ENCODE assay signal across 29 cellular contexts in the genomic region with DNA sequence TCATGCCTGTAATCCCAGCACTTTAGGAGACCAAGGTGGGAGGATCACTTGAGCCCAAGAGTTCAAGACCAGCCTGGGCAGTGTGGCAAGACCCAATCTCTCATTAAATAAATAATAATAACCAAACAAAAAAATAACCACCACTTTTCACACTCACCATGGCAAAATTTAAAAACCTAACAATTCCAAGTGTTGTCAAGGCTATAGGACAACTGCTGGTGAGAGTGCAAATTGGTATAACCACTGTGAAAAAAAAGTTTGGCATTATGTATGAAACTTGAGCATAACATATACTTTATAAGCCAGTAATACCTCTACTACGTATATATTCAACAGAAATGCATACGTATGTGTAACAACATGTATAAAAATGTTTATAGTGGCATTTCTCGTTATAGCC.
"Had no signal": no experiment of that assay in that cellular context is flagged by ENCODE, and none has a peak within 500 bp of the region (broad histone marks: within the 10 kb centered on the region; RNA-seq: fewer than 3 reads in every experiment).

No MANE protein-coding gene starts in this region.

- FAIRE-seq: islet of Langerhans, kidney, pancreas, small intestine had no signal

- H3K27ac ChIP-seq: left lung, pancreas, prostate gland, sigmoid colon, spleen, suprapubic skin, thoracic aorta, tibial artery, uterus had no signal

- ATAC-seq: left colon; left lung; mucosa of descending colon; naive thymus-derived CD4-positive, alpha-beta T cell; natural killer cell treated with Interleukin-12 subunit alpha and Interleukin-12 subunit beta and Interleukin-15 and Interleukin-18, amount 100 ng/mL, for 72 hours; pancreas; right cardiac atrium; stimulated activated effector memory CD8-positive, alpha-beta T cell treated with anti-CD3 and anti-CD28 coated beads, Interleukin-12 subunit alpha, Interleukin-12 subunit beta, amount 100 ng/mL, for 72 hours had no signal

- H3K4me1 ChIP-seq: prostate gland had no signal

- H3K27ac Mint-ChIP-seq: immature natural killer cell; mesothelial cell of epicardium; natural killer cell treated with Interleukin-12 subunit alpha and Interleukin-12 subunit beta and Interleukin-15 and Interleukin-18, amount 100 ng/mL, for 72 hours; stimulated activated effector memory CD8-positive, alpha-beta T cell treated with anti-CD3 and anti-CD28 coated beads, Interleukin-12 subunit alpha, Interleukin-12 subunit beta, amount 100 ng/mL, for 72 hours; type B pancreatic cell had no signal

- H3K36me3 ChIP-seq: uterus had no signal

- H3K4me3 ChIP-seq: left lung, lung, mucosa of descending colon, pancreas, prostate gland, sigmoid colon, spleen, suprapubic skin, thoracic aorta, tibial artery, uterus had no signal

- DNase-seq: hypothalamus; immature natural killer cell; kidney; left colon; left lung; mesendoderm; mucosa of descending colon; naive thymus-derived CD4-positive, alpha-beta T cell; nucleus accumbens; pancreas; retina; right cardiac atrium; sigmoid colon; small intestine; spleen; stimulated activated CD4-positive, alpha-beta T cell treated with anti-CD3 and anti-CD28 coated beads, Interleukin-4, amount 100 ng/mL, for 24 hours; stimulated activated naive CD4-positive, alpha-beta T cell; tibial artery; uterus had no signal

- H3K4me3 Mint-ChIP-seq: immature natural killer cell; mesothelial cell of epicardium; naive thymus-derived CD4-positive, alpha-beta T cell; natural killer cell treated with Interleukin-12 subunit alpha and Interleukin-12 subunit beta and Interleukin-15 and Interleukin-18, amount 100 ng/mL, for 72 hours; stimulated activated effector memory CD8-positive, alpha-beta T cell treated with anti-CD3 and anti-CD28 coated beads, Interleukin-12 subunit alpha, Interleukin-12 subunit beta, amount 100 ng/mL, for 72 hours; stimulated activated naive CD8-positive, alpha-beta T cell treated with anti-CD3 and anti-CD28 coated beads, Interleukin-15, Interleukin-2, amounts not matched to agents 100 ng/mL and 50 ng/mL, for 24 hours; type B pancreatic cell had no signal

- H3K27me3 Mint-ChIP-seq: naive thymus-derived CD4-positive, alpha-beta T cell; natural killer cell treated with Interleukin-12 subunit alpha and Interleukin-12 subunit beta and Interleukin-15 and Interleukin-18, amount 100 ng/mL, for 72 hours; stimulated activated naive CD8-positive, alpha-beta T cell treated with anti-CD3 and anti-CD28 coated beads, Interleukin-15, Interleukin-2, amounts not matched to agents 100 ng/mL and 50 ng/mL, for 24 hours; type B pancreatic cell had no signal

- H3K9me3 ChIP-seq: left lung, mucosa of descending colon, pancreas, prostate gland, sigmoid colon, spleen, suprapubic skin, thoracic aorta, tibial artery, uterus had no signal

- H3K27me3 ChIP-seq: left lung, pancreas, sigmoid colon, spleen, suprapubic skin, tibial artery, uterus had no signal

- H3K9me3 Mint-ChIP-seq: mesothelial cell of epicardium; natural killer cell treated with Interleukin-12 subunit alpha and Interleukin-12 subunit beta and Interleukin-15 and Interleukin-18, amount 100 ng/mL, for 72 hours; stimulated activated effector memory CD8-positive, alpha-beta T cell treated with anti-CD3 and anti-CD28 coated beads, Interleukin-12 subunit alpha, Interleukin-12 subunit beta, amount 100 ng/mL, for 72 hours; stimulated activated naive CD8-positive, alpha-beta T cell treated with anti-CD3 and anti-CD28 coated beads, Interleukin-15, Interleukin-2, amounts not matched to agents 100 ng/mL and 50 ng/mL, for 24 hours; type B pancreatic cell had no signal
